Comparison of ENCODE assay signal across 26 cellular contexts in genomic region chr11:128315933-128316332, GRCh38.
A peak's percentile ranks its signal among the peaks of the same experiment; 100 is the strongest.
DNase-seq lines count a peak whose midpoint lies in the region; ATAC-seq and TF ChIP-seq lines count a peak whose summit lies in the region.
"Had no signal": no experiment of that assay in that cellular context is flagged by ENCODE, and none has a peak within 500 bp of the region (broad histone marks: within the 10 kb centered on the region; RNA-seq: fewer than 3 reads in every experiment).

No MANE protein-coding gene starts in this region.

- H3K36me3 ChIP-seq in colonic mucosa = no peaks in the 10 kb centered on the region
- H3K36me3 ChIP-seq: adrenal gland, BE2C, heart right ventricle had no signal

- TF ChIP-seq POLR2A in NB4 (IDR thresholded peaks at IDR 0.05; ENCODE audit: extremely low read depth, insufficient read length) = no peak

- POLR2A ChIA-PET in activated naive CD8-positive, alpha-beta T cell treated with anti-CD3 and anti-CD28 coated beads, Interleukin-2, amount 10 ng/mL, durations not matched to agents 7 days and 5 days (lab: Charles Lee) = interaction anchor here (1.3 to 4.0 kb wide), 3 partner anchors 11 to 24 kb away, joined by 4 to 27 read pairs (median 4); no protein-coding TSS in a partner anchor

- TF ChIP-seq CTCF in NB4 (IDR thresholded peaks at IDR 0.05; ENCODE audit: low read depth, low read length) (no peak), colonic mucosa (IDR thresholded peaks at IDR 0.05) (no peak)

- intact Hi-C loops in colonic mucosa (cut with DNase I) = no loop called here

- no peaks in the 10 kb centered on the region for H3K4me1 ChIP-seq in colonic mucosa
- H3K4me1 ChIP-seq: adrenal gland, BE2C, psoas muscle had no signal

- peaks cover 39 to 63% of the 10 kb centered on the region in 2 donors for H3K36me3 Mint-ChIP-seq in activated T-cell treated with anti-CD3 and anti-CD28 coated beads, Interleukin-2, amount 50 U/mL, for 72 hours (ENCODE audit: insufficient read depth in 2 of 2)
- peaks cover 59% of the 10 kb centered on the region for H3K36me3 Mint-ChIP-seq in activated naive CD8-positive, alpha-beta T cell treated with anti-CD3 and anti-CD28 coated beads, Interleukin-2, amount 10 ng/mL, durations not matched to agents 7 days and 5 days
- H3K36me3 Mint-ChIP-seq in natural killer cell treated with Interleukin-12 subunit alpha and Interleukin-12 subunit beta and Interleukin-15 and Interleukin-18, amount 100 ng/mL, for 72 hours = peaks cover 53% of the 10 kb centered on the region
- H3K36me3 Mint-ChIP-seq: type B pancreatic cell had no signal

- H3K9ac ChIP-seq in colonic mucosa (ENCODE audit: low read depth in 2 of 2, low read length in 2 of 2) = no peak overlapping the region
- H3K9ac ChIP-seq: KMS-11 had no signal

- peaks cover 5% of the 10 kb centered on the region for H3K9me3 ChIP-seq in colonic mucosa
- H3K9me3 ChIP-seq: adrenal gland, BE2C had no signal

- H3K27ac ChIP-seq in colonic mucosa = no peak overlapping the region
- H3K27ac ChIP-seq: adrenal gland, heart right ventricle, KMS-11, psoas muscle had no signal

- peaks cover 79% of the 10 kb centered on the region for H3K4me1 Mint-ChIP-seq in activated T-cell treated with anti-CD3 and anti-CD28 coated beads, Interleukin-2, amount 50 U/mL, for 72 hours (ENCODE audit: low read depth)
- H3K4me1 Mint-ChIP-seq in activated naive CD8-positive, alpha-beta T cell treated with anti-CD3 and anti-CD28 coated beads, Interleukin-2, amount 10 ng/mL, durations not matched to agents 7 days and 5 days = peaks cover 70% of the 10 kb centered on the region
- peaks cover 71 to 82% of the 10 kb centered on the region in 2 donors for H3K4me1 Mint-ChIP-seq in natural killer cell treated with Interleukin-12 subunit alpha and Interleukin-12 subunit beta and Interleukin-15 and Interleukin-18, amount 100 ng/mL, for 72 hours (ENCODE audit: low read depth in 2 of 2)

- peak overlapping the region; percentile 88 for H3K27ac Mint-ChIP-seq in activated T-cell treated with anti-CD3 and anti-CD28 coated beads, Interleukin-2, amount 50 U/mL, for 72 hours
- H3K27ac Mint-ChIP-seq in activated naive CD8-positive, alpha-beta T cell treated with anti-CD3 and anti-CD28 coated beads, Interleukin-2, amount 10 ng/mL, durations not matched to agents 7 days and 5 days = peak overlapping the region; percentile 38
- peak overlapping the region; percentile 92 to 95 for H3K27ac Mint-ChIP-seq in natural killer cell treated with Interleukin-12 subunit alpha and Interleukin-12 subunit beta and Interleukin-15 and Interleukin-18, amount 100 ng/mL, for 72 hours
- H3K27ac Mint-ChIP-seq: type B pancreatic cell had no signal

- peaks cover 24 to 29% of the 10 kb centered on the region in 2 donors for H3K9me3 Mint-ChIP-seq in activated T-cell treated with anti-CD3 and anti-CD28 coated beads, Interleukin-2, amount 50 U/mL, for 72 hours
- peaks cover 33% of the 10 kb centered on the region for H3K9me3 Mint-ChIP-seq in activated naive CD8-positive, alpha-beta T cell treated with anti-CD3 and anti-CD28 coated beads, Interleukin-2, amount 10 ng/mL, durations not matched to agents 7 days and 5 days
- H3K9me3 Mint-ChIP-seq in natural killer cell treated with Interleukin-12 subunit alpha and Interleukin-12 subunit beta and Interleukin-15 and Interleukin-18, amount 100 ng/mL, for 72 hours = peaks cover 25% of the 10 kb centered on the region

- H3K4me3 Mint-ChIP-seq in activated T-cell treated with anti-CD3 and anti-CD28 coated beads, Interleukin-2, amount 50 U/mL, for 72 hours = peak overlapping the region in 1 of 2 donors; percentile 57
- H3K4me3 Mint-ChIP-seq in activated naive CD8-positive, alpha-beta T cell treated with anti-CD3 and anti-CD28 coated beads, Interleukin-2, amount 10 ng/mL, durations not matched to agents 7 days and 5 days = no peak overlapping the region
- H3K4me3 Mint-ChIP-seq in natural killer cell treated with Interleukin-12 subunit alpha and Interleukin-12 subunit beta and Interleukin-15 and Interleukin-18, amount 100 ng/mL, for 72 hours = peak overlapping the region; percentile 54
- H3K4me3 Mint-ChIP-seq: type B pancreatic cell had no signal

- no peak for ATAC-seq in activated T-cell treated with anti-CD3 and anti-CD28 coated beads, Interleukin-2, amount 50 U/mL, for 72 hours (replicated peaks in 1 of 2)
- no peak for ATAC-seq in activated naive CD8-positive, alpha-beta T cell treated with anti-CD3 and anti-CD28 coated beads, Interleukin-2, amount 10 ng/mL, durations not matched to agents 7 days and 5 days (ENCODE audit: low read depth)
- no peak for ATAC-seq in natural killer cell treated with Interleukin-12 subunit alpha and Interleukin-12 subunit beta and Interleukin-15 and Interleukin-18, amount 100 ng/mL, for 72 hours
- ATAC-seq: HCT116, heart right ventricle, Panc1, psoas muscle had no signal

- no peaks in the 10 kb centered on the region for H3K27me3 Mint-ChIP-seq in activated T-cell treated with anti-CD3 and anti-CD28 coated beads, Interleukin-2, amount 50 U/mL, for 72 hours (ENCODE audit: low read depth)
- H3K27me3 Mint-ChIP-seq in activated naive CD8-positive, alpha-beta T cell treated with anti-CD3 and anti-CD28 coated beads, Interleukin-2, amount 10 ng/mL, durations not matched to agents 7 days and 5 days = no peaks in the 10 kb centered on the region
- no peaks in the 10 kb centered on the region for H3K27me3 Mint-ChIP-seq in natural killer cell treated with Interleukin-12 subunit alpha and Interleukin-12 subunit beta and Interleukin-15 and Interleukin-18, amount 100 ng/mL, for 72 hours
- H3K27me3 Mint-ChIP-seq: type B pancreatic cell had no signal

- H3K27me3 ChIP-seq in colonic mucosa = no peaks in the 10 kb centered on the region
- H3K27me3 ChIP-seq: adrenal gland, BE2C, heart right ventricle had no signal

- H3K4me3 ChIP-seq in NB4 (ENCODE audit: low read depth, low read length) = no peak overlapping the region
- no peak overlapping the region for H3K4me3 ChIP-seq in colonic mucosa
- H3K4me3 ChIP-seq: adrenal gland, heart right ventricle, psoas muscle had no signal

- DNase-seq in activated T-cell treated with anti-CD3 and anti-CD28 coated beads, Interleukin-2, amount 50 U/mL, for 72 hours = no peak
- DNase-seq in activated T-cell treated with anti-CD3 and anti-CD28 coated beads for 4 hours (no peak), NB4 (ENCODE audit: low read depth) (peak; percentile 51), colonic mucosa (no peak), NCI-H1092 (lab: John Stamatoyannopoulos, UW) (no peak)
- no peak for DNase-seq in activated naive CD8-positive, alpha-beta T cell treated with anti-CD3 and anti-CD28 coated beads, Interleukin-2, amount 10 ng/mL, durations not matched to agents 7 days and 5 days
- no peak for DNase-seq in natural killer cell treated with Interleukin-12 subunit alpha and Interleukin-12 subunit beta and Interleukin-15 and Interleukin-18, amount 100 ng/mL, for 72 hours (ENCODE audit: low spot score)
- no peak for DNase-seq in stimulated activated naive CD4-positive, alpha-beta T cell (lab: John Stamatoyannopoulos, UW)
- DNase-seq: activated effector memory CD4-positive, alpha-beta T cell treated with Interleukin-2 at 50 U/mL for 16 hours; adrenal gland; BE2C; DMS79 treated with DMSO at 0.1 percent for 48 hours; GDM1; heart right ventricle; MM.1S; NCI-H146; NCI-H2107; NCI-H345; nucleus accumbens; psoas muscle; Right ventricle myocardium superior; stimulated activated CD4-positive, alpha-beta T cell treated with anti-CD3 and anti-CD28 coated beads, Interleukin-4, amount 100 ng/mL, for 24 hours had no signal

Comparison
In these comparisons a context has a peak if more than half of its experiments do, and no peak if none do; other contexts are left out.
1. H3K27ac Mint-ChIP-seq: peak in every context shown above with its lines; median percentile 94 in natural killer cell treated with Interleukin-12 subunit alpha and Interleukin-12 subunit beta and Interleukin-15 and Interleukin-18, amount 100 ng/mL, for 72 hours; 88 in activated T-cell treated with anti-CD3 and anti-CD28 coated beads, Interleukin-2, amount 50 U/mL, for 72 hours; 38 in activated naive CD8-positive, alpha-beta T cell treated with anti-CD3 and anti-CD28 coated beads, Interleukin-2, amount 10 ng/mL, durations not matched to agents 7 days and 5 days.